Comparison of ENCODE assay signal across 8 cellular contexts in genomic region chr3:115092220-115092791, GRCh38. TPM values are rescaled to one million over a fixed set of nuclear protein-coding genes. Genes with fewer than 3 reads are reported as not detected.
A peak's percentile ranks its signal among the peaks of the same experiment; 100 is the strongest.
DNase-seq lines count a peak whose midpoint lies in the region; ATAC-seq and TF ChIP-seq lines count a peak whose summit lies in the region.

No MANE protein-coding gene starts in this region.

- TF ChIP-seq CTCF in RWPE1 (conservative IDR thresholded peaks at IDR 0.05; ENCODE audit: low read depth) (peak; percentile 63), psoas muscle (IDR thresholded peaks at IDR 0.05) (peak; percentile 78)

- H3K27ac ChIP-seq in RWPE1 (no peak overlapping the region), psoas muscle (peak overlapping the region; percentile 47)

- H3K4me3 ChIP-seq in psoas muscle, result no peak overlapping the region

- no peak overlapping the region for H3K27ac Mint-ChIP-seq in activated naive CD8-positive, alpha-beta T cell treated with anti-CD3 and anti-CD28 coated beads, Interleukin-2, amount 50 U/mL, for 24 hours

- DNase-seq in DMS153 (lab: John Stamatoyannopoulos, UW), result peak; percentile 43
- DNase-seq in KBM-7, result peak; percentile 63
- DNase-seq in RWPE1 (ENCODE audit: low spot score), result peak; percentile 25
- DNase-seq in activated naive CD8-positive, alpha-beta T cell treated with anti-CD3 and anti-CD28 coated beads, Interleukin-2, amount 50 U/mL, for 24 hours, result peak; percentile 54
- peak; percentile 72 for DNase-seq in Right ventricle myocardium superior
- DNase-seq in psoas muscle, result peak; percentile 59 to 76
- DNase-seq in NK-92 treated with Interleukin-12 subunit alpha and Interleukin-12 subunit beta, amount 100 ng/mL, for 24 hours (lab: John Stamatoyannopoulos, UW), result no peak

- no peak overlapping the region for H3K4me3 Mint-ChIP-seq in activated naive CD8-positive, alpha-beta T cell treated with anti-CD3 and anti-CD28 coated beads, Interleukin-2, amount 50 U/mL, for 24 hours

- peak; percentile 71 for ATAC-seq in GM21390 (IDR thresholded peaks at IDR 0.05; ENCODE audit: unreplicated experiment)
- ATAC-seq in activated naive CD8-positive, alpha-beta T cell treated with anti-CD3 and anti-CD28 coated beads, Interleukin-2, amount 50 U/mL, for 24 hours, result no peak
- ATAC-seq in Right ventricle myocardium superior (ENCODE audit: poor library complexity), result peak; percentile 97
- ATAC-seq in psoas muscle, result peak; percentile 94 to 97 (median 96)

- H3K36me3 Mint-ChIP-seq in activated naive CD8-positive, alpha-beta T cell treated with anti-CD3 and anti-CD28 coated beads, Interleukin-2, amount 50 U/mL, for 24 hours (ENCODE audit: low read depth), result no peaks in the 10 kb centered on the region

- no peaks in the 10 kb centered on the region for H3K9me3 Mint-ChIP-seq in activated naive CD8-positive, alpha-beta T cell treated with anti-CD3 and anti-CD28 coated beads, Interleukin-2, amount 50 U/mL, for 24 hours

- peaks cover 83% of the 10 kb centered on the region for H3K4me1 ChIP-seq in psoas muscle

- CTCF ChIA-PET in RWPE1 (lab: Yijun Ruan, JAX), result interaction anchor here (0.6 to 2.0 kb wide), 6 partner anchors 34 to 723 kb away, joined by 3 to 6 read pairs (median 4); no protein-coding TSS in a partner anchor

- H3K4me1 Mint-ChIP-seq in activated naive CD8-positive, alpha-beta T cell treated with anti-CD3 and anti-CD28 coated beads, Interleukin-2, amount 50 U/mL, for 24 hours, result peaks cover 18% of the 10 kb centered on the region

- POLR2A ChIA-PET in RWPE1 (lab: Yijun Ruan, JAX; ENCODE audit: low non-redundant PET), result no interaction called here

- no peaks in the 10 kb centered on the region for H3K27me3 ChIP-seq in psoas muscle (ENCODE audit: insufficient read depth in 3 of 3, low read length in 2 of 3)

- in situ Hi-C loops in KBM-7 (cut with MboI; ENCODE audit: low pct_unique_long_range_greater_than_20kb, low sequenced_read_pairs), result no loop called here

- H3K9me3 ChIP-seq in psoas muscle, result no peaks in the 10 kb centered on the region

- intact Hi-C loops in Right ventricle myocardium superior (cut with DNase I), result no loop called here
- intact Hi-C loops in psoas muscle (cut with DNase I), result loop anchor here in 1 of 2 donors (2.0 to 5.0 kb wide), 3 partner anchors 80 to 710 kb away; no protein-coding TSS in a partner anchor

- no peaks in the 10 kb centered on the region for H3K27me3 Mint-ChIP-seq in activated naive CD8-positive, alpha-beta T cell treated with anti-CD3 and anti-CD28 coated beads, Interleukin-2, amount 50 U/mL, for 24 hours

- 4 to 8% (median 5%) methylated on average over 4 of the region's 4 CpGs for WGBS in psoas muscle, 3 donors

- H3K36me3 ChIP-seq in psoas muscle (ENCODE audit: insufficient read depth in 1 of 2, low read depth in 1 of 2), result no peaks in the 10 kb centered on the region

RNA-seq across cellular contexts. Expression of gene ZBTB20, which starts 54.8 kb away (rescaled TPM):
- total RNA-seq in Right ventricle myocardium superior (53.4 TPM), psoas muscle (10 to 100 TPM; 41.7 to 74.9 (median 57.4) TPM)
- polyA plus RNA-seq in psoas muscle, result 1 to 10 TPM in 1 of 3 donors, under 1 TPM in 2; 0.40 to 3.4 (median 0.66) TPM
